1 cellular context compared by ENCODE assay signal in the genomic region with DNA sequence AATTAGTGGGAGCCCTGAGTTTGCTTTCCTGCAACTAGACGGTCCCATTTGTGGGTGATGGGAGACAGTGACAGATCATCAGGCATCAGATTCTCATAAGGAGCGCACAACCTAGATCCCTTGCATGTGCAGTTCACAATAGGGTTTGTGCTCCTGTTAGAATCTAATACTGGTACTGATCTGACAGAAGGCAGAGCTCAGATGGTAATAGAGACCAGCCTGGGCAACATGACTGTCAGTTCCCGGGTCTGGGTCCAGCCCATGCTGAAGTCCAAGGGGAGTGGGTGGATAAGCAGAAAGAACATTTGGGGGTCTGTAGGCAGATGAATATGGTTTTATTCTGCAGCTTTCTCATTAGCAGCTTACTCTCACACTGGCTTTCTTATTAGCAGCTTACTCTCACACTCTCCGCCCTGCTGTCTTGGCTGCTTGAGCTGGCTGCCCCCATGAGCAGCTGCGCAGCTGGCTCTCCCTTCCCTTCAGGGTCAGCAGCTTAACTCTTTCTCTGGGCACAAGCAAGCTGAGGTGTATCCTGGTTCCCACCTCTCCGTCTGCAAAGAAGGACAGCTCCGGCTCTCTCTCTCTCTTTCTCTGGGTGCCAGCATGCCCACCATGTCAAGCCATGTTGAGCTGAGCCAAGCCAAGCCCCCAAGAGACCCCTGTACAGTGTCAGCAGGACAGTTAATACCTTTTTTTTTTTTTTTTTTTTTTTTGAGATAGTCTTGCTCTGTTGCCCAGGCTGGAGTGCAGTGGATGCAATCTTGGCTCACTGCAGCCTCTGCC.
TF ChIP-seq lines count a peak whose summit lies in the region.

No MANE protein-coding gene starts in this region.

TF ChIP-seq in SK-N-SH, 30 proteins besides CTCF, POLR2A, EP300 and RAD21 (continued from another document):
- TF ChIP-seq, protein P1, sequence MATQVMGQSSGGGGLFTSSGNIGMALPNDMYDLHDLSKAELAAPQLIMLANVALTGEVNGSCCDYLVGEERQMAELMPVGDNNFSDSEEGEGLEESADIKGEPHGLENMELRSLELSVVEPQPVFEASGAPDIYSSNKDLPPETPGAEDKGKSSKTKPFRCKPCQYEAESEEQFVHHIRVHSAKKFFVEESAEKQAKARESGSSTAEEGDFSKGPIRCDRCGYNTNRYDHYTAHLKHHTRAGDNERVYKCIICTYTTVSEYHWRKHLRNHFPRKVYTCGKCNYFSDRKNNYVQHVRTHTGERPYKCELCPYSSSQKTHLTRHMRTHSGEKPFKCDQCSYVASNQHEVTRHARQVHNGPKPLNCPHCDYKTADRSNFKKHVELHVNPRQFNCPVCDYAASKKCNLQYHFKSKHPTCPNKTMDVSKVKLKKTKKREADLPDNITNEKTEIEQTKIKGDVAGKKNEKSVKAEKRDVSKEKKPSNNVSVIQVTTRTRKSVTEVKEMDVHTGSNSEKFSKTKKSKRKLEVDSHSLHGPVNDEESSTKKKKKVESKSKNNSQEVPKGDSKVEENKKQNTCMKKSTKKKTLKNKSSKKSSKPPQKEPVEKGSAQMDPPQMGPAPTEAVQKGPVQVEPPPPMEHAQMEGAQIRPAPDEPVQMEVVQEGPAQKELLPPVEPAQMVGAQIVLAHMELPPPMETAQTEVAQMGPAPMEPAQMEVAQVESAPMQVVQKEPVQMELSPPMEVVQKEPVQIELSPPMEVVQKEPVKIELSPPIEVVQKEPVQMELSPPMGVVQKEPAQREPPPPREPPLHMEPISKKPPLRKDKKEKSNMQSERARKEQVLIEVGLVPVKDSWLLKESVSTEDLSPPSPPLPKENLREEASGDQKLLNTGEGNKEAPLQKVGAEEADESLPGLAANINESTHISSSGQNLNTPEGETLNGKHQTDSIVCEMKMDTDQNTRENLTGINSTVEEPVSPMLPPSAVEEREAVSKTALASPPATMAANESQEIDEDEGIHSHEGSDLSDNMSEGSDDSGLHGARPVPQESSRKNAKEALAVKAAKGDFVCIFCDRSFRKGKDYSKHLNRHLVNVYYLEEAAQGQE (IDR thresholded peaks at IDR 0.05; ENCODE audit: low read depth, low read length) = no peak
- TF ChIP-seq POLR2AphosphoS5 (IDR thresholded peaks at IDR 0.05; ENCODE audit: low read depth, low read length) = no peak
- TF ChIP-seq, protein P2, sequence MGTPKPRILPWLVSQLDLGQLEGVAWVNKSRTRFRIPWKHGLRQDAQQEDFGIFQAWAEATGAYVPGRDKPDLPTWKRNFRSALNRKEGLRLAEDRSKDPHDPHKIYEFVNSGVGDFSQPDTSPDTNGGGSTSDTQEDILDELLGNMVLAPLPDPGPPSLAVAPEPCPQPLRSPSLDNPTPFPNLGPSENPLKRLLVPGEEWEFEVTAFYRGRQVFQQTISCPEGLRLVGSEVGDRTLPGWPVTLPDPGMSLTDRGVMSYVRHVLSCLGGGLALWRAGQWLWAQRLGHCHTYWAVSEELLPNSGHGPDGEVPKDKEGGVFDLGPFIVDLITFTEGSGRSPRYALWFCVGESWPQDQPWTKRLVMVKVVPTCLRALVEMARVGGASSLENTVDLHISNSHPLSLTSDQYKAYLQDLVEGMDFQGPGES (IDR thresholded peaks at IDR 0.05; ENCODE audit: low read depth, low read length) = no peak
- TF ChIP-seq, protein P3, sequence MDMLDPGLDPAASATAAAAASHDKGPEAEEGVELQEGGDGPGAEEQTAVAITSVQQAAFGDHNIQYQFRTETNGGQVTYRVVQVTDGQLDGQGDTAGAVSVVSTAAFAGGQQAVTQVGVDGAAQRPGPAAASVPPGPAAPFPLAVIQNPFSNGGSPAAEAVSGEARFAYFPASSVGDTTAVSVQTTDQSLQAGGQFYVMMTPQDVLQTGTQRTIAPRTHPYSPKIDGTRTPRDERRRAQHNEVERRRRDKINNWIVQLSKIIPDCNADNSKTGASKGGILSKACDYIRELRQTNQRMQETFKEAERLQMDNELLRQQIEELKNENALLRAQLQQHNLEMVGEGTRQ (IDR thresholded peaks at IDR 0.05; ENCODE audit: borderline replicate concordance, low read depth, low read length) = no peak
- TF ChIP-seq PBX3 (IDR thresholded peaks at IDR 0.05) = no peak
- TF ChIP-seq CHD2 (IDR thresholded peaks at IDR 0.05; ENCODE audit: low read length, partially characterized antibody) = no peak
